ENCODE assay signal across 20 cellular contexts in genomic region chr22:48140261-48140660, GRCh38.
DNase-seq lines count a peak whose midpoint lies in the region; ATAC-seq and TF ChIP-seq lines count a peak whose summit lies in the region.
"Had no signal": no experiment of that assay in that cellular context is flagged by ENCODE, and none has a peak within 500 bp of the region (broad histone marks: within the 10 kb centered on the region; RNA-seq: fewer than 3 reads in every experiment).

No MANE protein-coding gene starts in this region.

- H2BK120ac ChIP-seq in neuronal stem cell (ENCODE audit: low read depth, low read length), result no peak overlapping the region

- peak overlapping the region; percentile 54 for H2BK12ac ChIP-seq in neuronal stem cell (ENCODE audit: low read length)

- no peak overlapping the region for H3K9ac ChIP-seq in neuronal stem cell (ENCODE audit: low read depth, low read length, poor library complexity)
- H3K9ac ChIP-seq: BLaER1 had no signal

- H3K4me2 ChIP-seq in neuronal stem cell (ENCODE audit: insufficient read depth, low read length, poor library complexity, severe bottlenecking), result no peak overlapping the region
- H3K4me2 ChIP-seq: BLaER1 had no signal

- ATAC-seq in left ventricle myocardium superior (no peak), T-helper 17 cell (no peak)

- H3K27me3 Mint-ChIP-seq in T-helper 17 cell, result peaks cover 40% of the 10 kb centered on the region

- no peak overlapping the region for H3K4me3 ChIP-seq in right atrium auricular region
- no peak overlapping the region for H3K4me3 ChIP-seq in neuronal stem cell (ENCODE audit: low read length in 2 of 2)
- H3K4me3 ChIP-seq: BLaER1 had no signal

- H3K27me3 ChIP-seq in right atrium auricular region, result no peaks in the 10 kb centered on the region
- peaks cover 0 to 6% (median 0%) of the 10 kb centered on the region in 3 experiments for H3K27me3 ChIP-seq in neuronal stem cell (ENCODE audit: control insufficient read depth in 3 of 3, insufficient read depth in 3 of 3, low read depth in 1 of 3, low read length in 3 of 3)
- H3K27me3 ChIP-seq: BE2C, BLaER1 had no signal

- H3K79me1 ChIP-seq in neuronal stem cell (ENCODE audit: low read depth, low read length), result no peaks in the 10 kb centered on the region

- no peak for TF ChIP-seq CTCF in right atrium auricular region (IDR thresholded peaks at IDR 0.05)

- no peaks in the 10 kb centered on the region for H3K4me1 ChIP-seq in right atrium auricular region
- H3K4me1 ChIP-seq in neuronal stem cell (ENCODE audit: control insufficient read depth in 2 of 2, insufficient read depth in 1 of 2, low read depth in 1 of 2, low read length in 2 of 2), result peaks cover 0 to 7% of the 10 kb centered on the region in 2 donors
- H3K4me1 ChIP-seq: BE2C had no signal

- no peak overlapping the region for H3K23ac ChIP-seq in neuronal stem cell (ENCODE audit: low read depth, low read length, poor library complexity)

- no peak overlapping the region for H4K91ac ChIP-seq in neuronal stem cell (ENCODE audit: low read depth, low read length, poor library complexity)

- no peak overlapping the region for H3K27ac Mint-ChIP-seq in T-helper 17 cell
- H3K27ac Mint-ChIP-seq: CD14-positive monocyte; CD4-positive, alpha-beta memory T cell; CD4-positive, CD25-positive, alpha-beta regulatory T cell; CD8-positive, alpha-beta memory T cell had no signal

- H3K27ac ChIP-seq in right atrium auricular region, result no peak overlapping the region
- no peak overlapping the region for H3K27ac ChIP-seq in neuronal stem cell (replicated peaks; ENCODE audit: low read length)
- H3K27ac ChIP-seq: BLaER1 had no signal

- H3K36me3 Mint-ChIP-seq in T-helper 17 cell (ENCODE audit: low read depth), result no peaks in the 10 kb centered on the region
- H3K36me3 Mint-ChIP-seq: CD14-positive monocyte; CD4-positive, alpha-beta memory T cell; CD4-positive, CD25-positive, alpha-beta regulatory T cell; CD8-positive, alpha-beta memory T cell had no signal

- H3K36me3 ChIP-seq in right atrium auricular region, result no peaks in the 10 kb centered on the region
- H3K36me3 ChIP-seq in neuronal stem cell (replicated peaks in 1 of 2; ENCODE audit: control insufficient read depth in 2 of 2, insufficient read depth in 2 of 2, low read length in 2 of 2), result no peaks in the 10 kb centered on the region
- H3K36me3 ChIP-seq: BE2C, BLaER1 had no signal

- H3K9me3 ChIP-seq in right atrium auricular region, result no peaks in the 10 kb centered on the region
- peaks cover 0 to 1% of the 10 kb centered on the region in 2 donors for H3K9me3 ChIP-seq in neuronal stem cell (replicated peaks in 1 of 2; ENCODE audit: control insufficient read depth in 2 of 2, insufficient read depth in 1 of 2, low read depth in 1 of 2, low read length in 2 of 2)
- no peaks in the 10 kb centered on the region for H3K9me3 ChIP-seq in T-helper 17 cell (ENCODE audit: control insufficient read depth, low read length, poor library complexity, severe bottlenecking)
- H3K9me3 ChIP-seq: BE2C, BLaER1 had no signal

- peak overlapping the region; percentile 47 for H3K14ac ChIP-seq in neuronal stem cell (ENCODE audit: low read length)

- intact Hi-C loops in left ventricle myocardium superior (cut with micrococcal nuclease), result no loop called here

- H2BK5ac ChIP-seq in neuronal stem cell (ENCODE audit: low read length), result peak overlapping the region; percentile 47

- H3K4me3 Mint-ChIP-seq in T-helper 17 cell, result no peak overlapping the region
- H3K4me3 Mint-ChIP-seq: CD14-positive monocyte; CD4-positive, alpha-beta memory T cell; CD4-positive, CD25-positive, alpha-beta regulatory T cell; CD8-positive, alpha-beta memory T cell had no signal

- H2AK5ac ChIP-seq in neuronal stem cell (ENCODE audit: low read depth, low read length), result peak overlapping the region; percentile 88

- peak overlapping the region; percentile 34 for H3K18ac ChIP-seq in neuronal stem cell (ENCODE audit: low read length)

- no peak overlapping the region for H4K8ac ChIP-seq in neuronal stem cell (ENCODE audit: low read depth, low read length)

- WGBS in neuronal stem cell (ENCODE audit: extremely low coverage in 2 of 2, insufficient read length in 2 of 2, insufficient replicate concordance in 1 of 2), 2 donors, result no CpG with 5 or more reads among the region's 6 CpGs

- H3K4me1 Mint-ChIP-seq in T-helper 17 cell, result peaks cover 10% of the 10 kb centered on the region

- no peak overlapping the region for H2BK15ac ChIP-seq in neuronal stem cell (ENCODE audit: low read length)

- H2AFZ ChIP-seq in neuronal stem cell (ENCODE audit: low read length), result no peak overlapping the region

- no peak overlapping the region for H3K4ac ChIP-seq in neuronal stem cell (ENCODE audit: low read length)

- peak; percentile 30 for DNase-seq in right atrium auricular region (ENCODE audit: low spot score)
- DNase-seq in left ventricle myocardium superior, result no peak
- no peak for DNase-seq in neuronal stem cell (ENCODE audit: low spot score)
- DNase-seq in T-helper 17 cell, result no peak
- no peak for DNase-seq in GOT3 (lab: John Stamatoyannopoulos, UW)
- DNase-seq: 8988T; ACHN; BE2C; C1 segment of cervical spinal cord; CD4-positive, alpha-beta memory T cell; CD4-positive, CD25-positive, alpha-beta regulatory T cell; CD8-positive, alpha-beta memory T cell; COR-L47; DMS 273 treated with DMSO at 0.1 percent for 48 hours; DMS153; DMS53; DMS79; GF-D8 had no signal
